In the genomic region with DNA sequence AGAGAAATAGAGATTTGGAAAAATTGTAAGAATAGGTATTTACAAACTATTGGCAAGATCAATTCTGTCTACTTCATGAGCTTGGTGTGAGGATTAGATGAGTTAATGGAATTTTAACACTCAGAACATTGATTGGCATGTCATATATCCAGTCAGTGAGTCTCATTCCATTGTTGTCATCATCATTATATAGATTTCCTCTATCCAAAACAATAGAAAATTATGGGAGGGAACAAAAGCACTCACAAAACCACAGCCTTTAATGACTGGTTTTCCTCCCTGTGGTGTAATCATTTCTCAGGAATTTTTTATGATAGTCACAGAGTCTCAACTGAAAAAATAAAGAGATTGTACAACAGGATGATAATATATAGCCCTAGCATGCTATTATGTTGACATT, we compare ENCODE assay signal across 20 cellular contexts. TPM values are rescaled to one million over a fixed set of nuclear protein-coding genes. Genes with fewer than 3 reads are reported as not detected.
A peak's percentile ranks its signal among the peaks of the same experiment; 100 is the strongest.
DNase-seq lines count a peak whose midpoint lies in the region; ATAC-seq and TF ChIP-seq lines count a peak whose summit lies in the region.
"Had no signal": no experiment of that assay in that cellular context is flagged by ENCODE, and none has a peak within 500 bp of the region (broad histone marks: within the 10 kb centered on the region; RNA-seq: fewer than 3 reads in every experiment).

No MANE protein-coding gene starts in this region.

- no peak overlapping the region for H3K4me3 ChIP-seq in adipocyte (ENCODE audit: low read length)
- H3K4me3 ChIP-seq: vagina had no signal

- H3K27me3 ChIP-seq in adipocyte (replicated peaks; ENCODE audit: control insufficient read depth, insufficient read depth, low read length), result no peaks in the 10 kb centered on the region
- H3K27me3 ChIP-seq in foreskin keratinocyte, result no peaks in the 10 kb centered on the region
- H3K27me3 ChIP-seq: vagina had no signal

- H3K4me1 ChIP-seq in adipocyte (ENCODE audit: control insufficient read depth, insufficient read depth, low read length) (peaks cover 4% of the 10 kb centered on the region), foreskin keratinocyte (no peaks in the 10 kb centered on the region)
- H3K4me1 ChIP-seq: vagina had no signal

- DNase-seq in AG20443 (ENCODE audit: low spot score) (peak; percentile 32), HS-27A (ENCODE audit: low read depth) (peak; percentile 30), adipocyte (ENCODE audit: low read depth) (peak; percentile 44), foreskin keratinocyte (peak; percentile 47 to 66), GM19238 (ENCODE audit: insufficient read length, low spot score) (no peak), NCI-H1694 treated with DMSO at 0.1 percent for 48 hours (lab: John Stamatoyannopoulos, UW) (no peak)
- no peak for DNase-seq in stimulated activated CD4-positive, alpha-beta T cell treated with anti-CD3 and anti-CD28 coated beads, Interleukin-15, amount 100 ng/mL, for 24 hours
- DNase-seq: activated CD4-positive, alpha-beta T cell treated with anti-CD3 and anti-CD28 coated beads, Interleukin-2, amount 10 ng/mL, durations not matched to agents 7 days and 5 days; activated T-cell treated with anti-CD3 and anti-CD28 coated beads for 4 hours; central memory CD4-positive, alpha-beta T cell; DMS153; endodermal cell; glutamatergic neuron; islet precursor cell; NCI-H1048; NCI-H2171 treated with DMSO at 0.1 percent for 48 hours; nephron progenitor cell; T1000 had no signal

- H3K9ac ChIP-seq in adipocyte (ENCODE audit: low read length), result no peak overlapping the region

- no peak for TF ChIP-seq CTCF in foreskin keratinocyte (conservative IDR thresholded peaks at IDR 0.05)

- no peaks in the 10 kb centered on the region for H3K9me3 ChIP-seq in adipocyte (ENCODE audit: control insufficient read depth, low read length)
- H3K9me3 ChIP-seq: vagina had no signal

- no peak overlapping the region for H3K27ac ChIP-seq in foreskin keratinocyte
- H3K27ac ChIP-seq: vagina had no signal

- H3K36me3 ChIP-seq in adipocyte (ENCODE audit: control insufficient read depth, insufficient read depth, low read length, severe bottlenecking), result peaks cover 10% of the 10 kb centered on the region

- ATAC-seq in foreskin keratinocyte (peak; percentile 59), GM21515 (IDR thresholded peaks at IDR 0.05; ENCODE audit: unreplicated experiment) (no peak)

RNA-seq across cellular contexts. Expression of a gene that starts 21.1 kb away (rescaled TPM):
- 52.7 and 66.6 TPM in 2 replicates for total RNA-seq in foreskin keratinocyte
- 19.6 and 20.4 TPM in 2 replicates for polyA plus RNA-seq in foreskin keratinocyte

RNA-seq across cellular contexts. Expression of a gene that starts 51.0 kb away (rescaled TPM):
- 0.21 and 0.61 TPM in 2 replicates for total RNA-seq in foreskin keratinocyte
- polyA plus RNA-seq in foreskin keratinocyte, result 0.11 and 0.72 TPM in 2 replicates
- total RNA-seq: endodermal cell, vagina had no signal

Comparison
In these comparisons a context has a peak if more than half of its experiments do, and no peak if none do; other contexts are left out.
1. DNase-seq: peak in AG20443 (single experiment), HS-27A (single experiment), adipocyte (single experiment) and foreskin keratinocyte (2 of 2); none in GM19238 (single experiment), NCI-H1694 treated with DMSO at 0.1 percent for 48 hours (single experiment) and stimulated activated CD4-positive, alpha-beta T cell treated with anti-CD3 and anti-CD28 coated beads, Interleukin-15, amount 100 ng/mL, for 24 hours (single experiment).